In genomic region chr22:37198290-37199102, GRCh38 we compare ENCODE assay signal across 8 cellular contexts.
DNase-seq lines count a peak whose midpoint lies in the region; ATAC-seq and TF ChIP-seq lines count a peak whose summit lies in the region.

No MANE protein-coding gene starts in this region.

- H3K9me3 ChIP-seq in HUES48 (ENCODE audit: control insufficient read depth, insufficient read depth, low read length): no peaks in the 10 kb centered on the region

- peaks cover 46% of the 10 kb centered on the region for H3K4me1 Mint-ChIP-seq in nephron

- DNase-seq in SHP77 (lab: John Stamatoyannopoulos, UW) (peak; percentile 49 to 60), activated gamma-delta T cell (lab: John Stamatoyannopoulos, UW) (peak; percentile 72), fibroblast of the conjunctiva (ENCODE audit: low read depth) (peak; percentile 45)
- DNase-seq in stimulated activated naive CD4-positive, alpha-beta T cell treated with Interleukin-2 at 50 U/mL for 16 hours (lab: John Stamatoyannopoulos, UW): peak; percentile 85

- H3K9me3 Mint-ChIP-seq in nephron: no peaks in the 10 kb centered on the region

- peak overlapping the region; percentile 71 for H3K9ac ChIP-seq in HUES48 (ENCODE audit: low read depth, low read length)

- H3K27ac Mint-ChIP-seq in nephron: peak overlapping the region; percentile 77 to 99 (median 97)

- H3K27me3 Mint-ChIP-seq in nephron (ENCODE audit: low read depth): no peaks in the 10 kb centered on the region

- H3K27me3 ChIP-seq in HUES48 (ENCODE audit: control insufficient read depth, insufficient read depth, low read length): no peaks in the 10 kb centered on the region

- peak overlapping the region; percentile 84 to 87 (median 87) for H3K4me3 Mint-ChIP-seq in nephron

- peak overlapping the region; percentile 79 for H3K27ac ChIP-seq in HUES48 (ENCODE audit: low read depth, low read length)

- H3K36me3 Mint-ChIP-seq in nephron (ENCODE audit: low read depth): no peaks in the 10 kb centered on the region

- H3K36me3 ChIP-seq in HUES48 (ENCODE audit: control insufficient read depth, insufficient read depth, low read length): no peaks in the 10 kb centered on the region

- H3K4me3 ChIP-seq in HUES48 (ENCODE audit: low read depth, low read length): peak overlapping the region; percentile 84

- TF ChIP-seq CTCF in GM12874 (IDR thresholded peaks at IDR 0.05; ENCODE audit: insufficient read depth, low read depth, low read length): peak; percentile 92
- peak; percentile 91 to 98 (median 93) for TF ChIP-seq CTCF in nephron (IDR thresholded peaks at IDR 0.05; ENCODE audit: unreplicated experiment in 3 of 3)

- no peak for ATAC-seq in GM18511 (IDR thresholded peaks at IDR 0.05; ENCODE audit: unreplicated experiment)

- H3K4me1 ChIP-seq in HUES48 (ENCODE audit: control insufficient read depth, insufficient read depth, low read length): peaks cover 3% of the 10 kb centered on the region; the same call in 1 of the 2 replicates
